Comparison of ENCODE assay signal across 1 cellular context in the genomic region with DNA sequence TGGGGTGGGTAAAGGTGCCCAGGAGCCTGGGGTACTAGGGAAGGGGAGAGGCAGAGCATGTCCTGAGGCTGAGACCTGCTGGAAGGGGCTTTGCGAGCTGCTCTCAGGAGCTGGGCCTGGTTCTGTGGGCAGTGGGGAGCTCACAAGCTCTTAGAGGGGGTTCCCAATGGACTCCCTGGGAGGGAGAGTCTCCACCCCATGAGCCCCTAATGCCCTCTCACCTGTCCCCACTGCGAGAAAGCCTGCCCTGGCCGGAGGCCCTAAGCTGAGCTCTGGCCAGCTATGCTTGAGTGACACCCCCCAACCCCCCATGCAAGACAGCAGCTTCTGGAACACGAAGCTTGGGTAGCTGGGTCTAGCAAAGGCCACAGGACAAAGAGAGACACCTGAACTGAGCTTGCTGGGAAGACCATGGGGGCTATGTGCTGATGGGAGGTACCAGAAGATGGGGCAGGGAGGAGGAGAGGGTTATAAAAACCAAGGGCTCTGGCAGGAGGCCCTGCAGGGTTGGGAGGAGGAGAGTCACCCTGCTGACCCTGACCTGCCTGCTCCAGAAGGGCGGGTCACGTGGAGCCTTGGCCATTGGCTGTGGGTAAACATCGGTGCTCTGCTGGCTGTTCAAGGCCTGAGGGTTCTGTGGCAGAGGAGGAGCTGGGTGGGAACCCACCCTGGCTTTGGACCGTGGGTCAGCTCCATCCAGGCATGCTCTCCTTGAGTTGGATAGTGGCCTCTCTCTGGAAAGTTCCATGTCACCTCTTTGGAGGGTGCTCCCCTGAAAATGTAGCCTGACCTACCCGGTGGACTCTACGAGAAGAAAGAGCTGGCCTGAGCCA.
TF ChIP-seq lines count a peak whose summit lies in the region.

No MANE protein-coding gene starts in this region.

TF ChIP-seq in HepG2, 621 proteins besides CTCF, POLR2A, EP300 and RAD21 (continued from another document and continues in another):
- TF ChIP-seq GABPA (IDR thresholded peaks at IDR 0.05; ENCODE audit: low read depth, low read length) (no peak), GABPA (CRISPR knock-in tag; IDR thresholded peaks at IDR 0.05; ENCODE audit: low read depth) (no peak), ZBTB42 (CRISPR knock-in tag; IDR thresholded peaks at IDR 0.05) (0 out of 2 replicates have a peak, but pooled peaks have one; percentile 82), ZNF878 (CRISPR knock-in tag; IDR thresholded peaks at IDR 0.05) (no peak), TEAD2 (CRISPR knock-in tag; IDR thresholded peaks at IDR 0.05) (no peak), KLF11 (CRISPR knock-in tag; IDR thresholded peaks at IDR 0.05) (no peak), MATR3 (CRISPR knock-in tag; IDR thresholded peaks at IDR 0.05) (no peak), STAT5B (CRISPR knock-in tag; IDR thresholded peaks at IDR 0.05) (no peak), KAT8 (CRISPR knock-in tag; IDR thresholded peaks at IDR 0.05) (peak; percentile 45; the same call in 1 of the 2 replicates), ETV6 (CRISPR knock-in tag; conservative IDR thresholded peaks at IDR 0.05) (no peak), SCMH1 (CRISPR knock-in tag; IDR thresholded peaks at IDR 0.05; ENCODE audit: borderline replicate concordance) (no peak), ZNF292 (CRISPR knock-in tag; IDR thresholded peaks at IDR 0.05; ENCODE audit: borderline replicate concordance, low read depth) (peak; percentile 81; the same call in 1 of the 2 replicates), ZFP36L2 (CRISPR knock-in tag; IDR thresholded peaks at IDR 0.05) (no peak), RFX1 (IDR thresholded peaks at IDR 0.05) (no peak), ZNF547 (CRISPR knock-in tag; IDR thresholded peaks at IDR 0.05) (no peak), YY1 (IDR thresholded peaks at IDR 0.05; ENCODE audit: insufficient read depth, insufficient replicate concordance, low read depth, low read length) (no peak), CHCHD3 (CRISPR knock-in tag; IDR thresholded peaks at IDR 0.05) (no peak), DNMT3B (CRISPR knock-in tag; conservative IDR thresholded peaks at IDR 0.05) (no peak), ZNF7 (CRISPR knock-in tag; IDR thresholded peaks at IDR 0.05) (no peak), HDAC1 (CRISPR knock-in tag; IDR thresholded peaks at IDR 0.05) (peak; percentile 63; the same call in 1 of the 2 replicates), NR3C1 (CRISPR knock-in tag; IDR thresholded peaks at IDR 0.05) (no peak), RBM39 (IDR thresholded peaks at IDR 0.05; ENCODE audit: low read depth, low read length, poor library complexity, severe bottlenecking) (no peak)
- TF ChIP-seq, protein P1, sequence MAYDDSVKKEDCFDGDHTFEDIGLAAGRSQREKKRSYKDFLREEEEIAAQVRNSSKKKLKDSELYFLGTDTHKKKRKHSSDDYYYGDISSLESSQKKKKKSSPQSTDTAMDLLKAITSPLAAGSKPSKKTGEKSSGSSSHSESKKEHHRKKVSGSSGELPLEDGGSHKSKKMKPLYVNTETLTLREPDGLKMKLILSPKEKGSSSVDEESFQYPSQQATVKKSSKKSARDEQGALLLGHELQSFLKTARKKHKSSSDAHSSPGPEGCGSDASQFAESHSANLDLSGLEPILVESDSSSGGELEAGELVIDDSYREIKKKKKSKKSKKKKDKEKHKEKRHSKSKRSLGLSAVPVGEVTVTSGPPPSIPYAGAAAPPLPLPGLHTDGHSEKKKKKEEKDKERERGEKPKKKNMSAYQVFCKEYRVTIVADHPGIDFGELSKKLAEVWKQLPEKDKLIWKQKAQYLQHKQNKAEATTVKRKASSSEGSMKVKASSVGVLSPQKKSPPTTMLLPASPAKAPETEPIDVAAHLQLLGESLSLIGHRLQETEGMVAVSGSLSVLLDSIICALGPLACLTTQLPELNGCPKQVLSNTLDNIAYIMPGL (CRISPR knock-in tag; IDR thresholded peaks at IDR 0.05; ENCODE audit: borderline replicate concordance in 1 of 2, low read depth in 1 of 2): no peak
- TF ChIP-seq, protein P2, sequence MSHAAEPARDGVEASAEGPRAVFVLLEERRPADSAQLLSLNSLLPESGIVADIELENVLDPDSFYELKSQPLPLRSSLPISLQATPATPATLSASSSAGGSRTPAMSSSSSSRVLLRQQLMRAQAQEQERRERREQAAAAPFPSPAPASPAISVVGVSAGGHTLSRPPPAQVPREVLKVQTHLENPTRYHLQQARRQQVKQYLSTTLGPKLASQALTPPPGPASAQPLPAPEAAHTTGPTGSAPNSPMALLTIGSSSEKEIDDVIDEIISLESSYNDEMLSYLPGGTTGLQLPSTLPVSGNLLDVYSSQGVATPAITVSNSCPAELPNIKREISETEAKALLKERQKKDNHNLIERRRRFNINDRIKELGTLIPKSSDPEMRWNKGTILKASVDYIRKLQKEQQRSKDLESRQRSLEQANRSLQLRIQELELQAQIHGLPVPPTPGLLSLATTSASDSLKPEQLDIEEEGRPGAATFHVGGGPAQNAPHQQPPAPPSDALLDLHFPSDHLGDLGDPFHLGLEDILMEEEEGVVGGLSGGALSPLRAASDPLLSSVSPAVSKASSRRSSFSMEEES (CRISPR knock-in tag; IDR thresholded peaks at IDR 0.05): peak; percentile 93
- TF ChIP-seq, protein P3, sequence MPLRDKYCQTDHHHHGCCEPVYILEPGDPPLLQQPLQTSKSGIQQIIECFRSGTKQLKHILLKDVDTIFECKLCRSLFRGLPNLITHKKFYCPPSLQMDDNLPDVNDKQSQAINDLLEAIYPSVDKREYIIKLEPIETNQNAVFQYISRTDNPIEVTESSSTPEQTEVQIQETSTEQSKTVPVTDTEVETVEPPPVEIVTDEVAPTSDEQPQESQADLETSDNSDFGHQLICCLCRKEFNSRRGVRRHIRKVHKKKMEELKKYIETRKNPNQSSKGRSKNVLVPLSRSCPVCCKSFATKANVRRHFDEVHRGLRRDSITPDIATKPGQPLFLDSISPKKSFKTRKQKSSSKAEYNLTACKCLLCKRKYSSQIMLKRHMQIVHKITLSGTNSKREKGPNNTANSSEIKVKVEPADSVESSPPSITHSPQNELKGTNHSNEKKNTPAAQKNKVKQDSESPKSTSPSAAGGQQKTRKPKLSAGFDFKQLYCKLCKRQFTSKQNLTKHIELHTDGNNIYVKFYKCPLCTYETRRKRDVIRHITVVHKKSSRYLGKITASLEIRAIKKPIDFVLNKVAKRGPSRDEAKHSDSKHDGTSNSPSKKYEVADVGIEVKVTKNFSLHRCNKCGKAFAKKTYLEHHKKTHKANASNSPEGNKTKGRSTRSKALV (CRISPR knock-in tag; IDR thresholded peaks at IDR 0.05): no peak
- TF ChIP-seq, protein P4, sequence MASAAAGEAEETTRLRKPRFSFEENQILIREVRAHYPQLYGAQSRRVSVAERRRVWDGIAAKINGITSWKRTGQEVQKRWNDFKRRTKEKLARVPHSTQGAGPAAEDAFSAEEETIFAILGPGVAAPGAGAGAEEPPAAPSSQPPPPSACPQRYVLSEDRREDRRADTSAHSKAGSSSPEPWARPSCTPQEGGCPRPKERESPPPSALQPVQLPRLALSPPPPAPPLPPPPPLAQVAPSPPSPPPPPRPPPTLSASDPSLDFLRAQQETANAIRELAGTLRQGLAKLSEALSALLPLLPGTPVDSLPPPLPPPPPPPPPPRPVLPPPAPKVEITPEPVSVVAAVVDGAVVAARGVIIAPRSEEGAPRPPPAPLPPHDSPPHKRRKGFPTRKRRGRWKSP (CRISPR knock-in tag; IDR thresholded peaks at IDR 0.05): no peak
- TF ChIP-seq, protein P5, sequence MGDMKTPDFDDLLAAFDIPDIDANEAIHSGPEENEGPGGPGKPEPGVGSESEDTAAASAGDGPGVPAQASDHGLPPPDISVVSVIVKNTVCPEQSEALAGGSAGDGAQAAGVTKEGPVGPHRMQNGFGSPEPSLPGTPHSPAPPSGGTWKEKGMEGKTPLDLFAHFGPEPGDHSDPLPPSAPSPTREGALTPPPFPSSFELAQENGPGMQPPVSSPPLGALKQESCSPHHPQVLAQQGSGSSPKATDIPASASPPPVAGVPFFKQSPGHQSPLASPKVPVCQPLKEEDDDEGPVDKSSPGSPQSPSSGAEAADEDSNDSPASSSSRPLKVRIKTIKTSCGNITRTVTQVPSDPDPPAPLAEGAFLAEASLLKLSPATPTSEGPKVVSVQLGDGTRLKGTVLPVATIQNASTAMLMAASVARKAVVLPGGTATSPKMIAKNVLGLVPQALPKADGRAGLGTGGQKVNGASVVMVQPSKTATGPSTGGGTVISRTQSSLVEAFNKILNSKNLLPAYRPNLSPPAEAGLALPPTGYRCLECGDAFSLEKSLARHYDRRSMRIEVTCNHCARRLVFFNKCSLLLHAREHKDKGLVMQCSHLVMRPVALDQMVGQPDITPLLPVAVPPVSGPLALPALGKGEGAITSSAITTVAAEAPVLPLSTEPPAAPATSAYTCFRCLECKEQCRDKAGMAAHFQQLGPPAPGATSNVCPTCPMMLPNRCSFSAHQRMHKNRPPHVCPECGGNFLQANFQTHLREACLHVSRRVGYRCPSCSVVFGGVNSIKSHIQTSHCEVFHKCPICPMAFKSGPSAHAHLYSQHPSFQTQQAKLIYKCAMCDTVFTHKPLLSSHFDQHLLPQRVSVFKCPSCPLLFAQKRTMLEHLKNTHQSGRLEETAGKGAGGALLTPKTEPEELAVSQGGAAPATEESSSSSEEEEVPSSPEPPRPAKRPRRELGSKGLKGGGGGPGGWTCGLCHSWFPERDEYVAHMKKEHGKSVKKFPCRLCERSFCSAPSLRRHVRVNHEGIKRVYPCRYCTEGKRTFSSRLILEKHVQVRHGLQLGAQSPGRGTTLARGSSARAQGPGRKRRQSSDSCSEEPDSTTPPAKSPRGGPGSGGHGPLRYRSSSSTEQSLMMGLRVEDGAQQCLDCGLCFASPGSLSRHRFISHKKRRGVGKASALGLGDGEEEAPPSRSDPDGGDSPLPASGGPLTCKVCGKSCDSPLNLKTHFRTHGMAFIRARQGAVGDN (CRISPR knock-in tag; IDR thresholded peaks at IDR 0.05): peak; percentile 100
- TF ChIP-seq, protein P6, sequence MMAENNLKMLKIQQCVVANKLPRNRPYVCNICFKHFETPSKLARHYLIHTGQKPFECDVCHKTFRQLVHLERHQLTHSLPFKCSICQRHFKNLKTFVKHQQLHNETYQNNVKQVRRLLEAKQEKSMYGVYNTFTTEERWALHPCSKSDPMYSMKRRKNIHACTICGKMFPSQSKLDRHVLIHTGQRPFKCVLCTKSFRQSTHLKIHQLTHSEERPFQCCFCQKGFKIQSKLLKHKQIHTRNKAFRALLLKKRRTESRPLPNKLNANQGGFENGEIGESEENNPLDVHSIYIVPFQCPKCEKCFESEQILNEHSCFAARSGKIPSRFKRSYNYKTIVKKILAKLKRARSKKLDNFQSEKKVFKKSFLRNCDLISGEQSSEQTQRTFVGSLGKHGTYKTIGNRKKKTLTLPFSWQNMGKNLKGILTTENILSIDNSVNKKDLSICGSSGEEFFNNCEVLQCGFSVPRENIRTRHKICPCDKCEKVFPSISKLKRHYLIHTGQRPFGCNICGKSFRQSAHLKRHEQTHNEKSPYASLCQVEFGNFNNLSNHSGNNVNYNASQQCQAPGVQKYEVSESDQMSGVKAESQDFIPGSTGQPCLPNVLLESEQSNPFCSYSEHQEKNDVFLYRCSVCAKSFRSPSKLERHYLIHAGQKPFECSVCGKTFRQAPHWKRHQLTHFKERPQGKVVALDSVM (CRISPR knock-in tag; IDR thresholded peaks at IDR 0.05): no peak
- TF ChIP-seq, protein P7, sequence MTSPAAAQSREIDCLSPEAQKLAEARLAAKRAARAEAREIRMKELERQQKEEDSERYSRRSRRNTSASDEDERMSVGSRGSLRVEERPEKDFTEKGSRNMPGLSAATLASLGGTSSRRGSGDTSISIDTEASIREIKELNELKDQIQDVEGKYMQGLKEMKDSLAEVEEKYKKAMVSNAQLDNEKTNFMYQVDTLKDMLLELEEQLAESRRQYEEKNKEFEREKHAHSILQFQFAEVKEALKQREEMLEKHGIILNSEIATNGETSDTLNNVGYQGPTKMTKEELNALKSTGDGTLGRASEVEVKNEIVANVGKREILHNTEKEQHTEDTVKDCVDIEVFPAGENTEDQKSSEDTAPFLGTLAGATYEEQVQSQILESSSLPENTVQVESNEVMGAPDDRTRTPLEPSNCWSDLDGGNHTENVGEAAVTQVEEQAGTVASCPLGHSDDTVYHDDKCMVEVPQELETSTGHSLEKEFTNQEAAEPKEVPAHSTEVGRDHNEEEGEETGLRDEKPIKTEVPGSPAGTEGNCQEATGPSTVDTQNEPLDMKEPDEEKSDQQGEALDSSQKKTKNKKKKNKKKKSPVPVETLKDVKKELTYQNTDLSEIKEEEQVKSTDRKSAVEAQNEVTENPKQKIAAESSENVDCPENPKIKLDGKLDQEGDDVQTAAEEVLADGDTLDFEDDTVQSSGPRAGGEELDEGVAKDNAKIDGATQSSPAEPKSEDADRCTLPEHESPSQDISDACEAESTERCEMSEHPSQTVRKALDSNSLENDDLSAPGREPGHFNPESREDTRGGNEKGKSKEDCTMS (CRISPR knock-in tag; conservative IDR thresholded peaks at IDR 0.05): no peak
- TF ChIP-seq, protein P8, sequence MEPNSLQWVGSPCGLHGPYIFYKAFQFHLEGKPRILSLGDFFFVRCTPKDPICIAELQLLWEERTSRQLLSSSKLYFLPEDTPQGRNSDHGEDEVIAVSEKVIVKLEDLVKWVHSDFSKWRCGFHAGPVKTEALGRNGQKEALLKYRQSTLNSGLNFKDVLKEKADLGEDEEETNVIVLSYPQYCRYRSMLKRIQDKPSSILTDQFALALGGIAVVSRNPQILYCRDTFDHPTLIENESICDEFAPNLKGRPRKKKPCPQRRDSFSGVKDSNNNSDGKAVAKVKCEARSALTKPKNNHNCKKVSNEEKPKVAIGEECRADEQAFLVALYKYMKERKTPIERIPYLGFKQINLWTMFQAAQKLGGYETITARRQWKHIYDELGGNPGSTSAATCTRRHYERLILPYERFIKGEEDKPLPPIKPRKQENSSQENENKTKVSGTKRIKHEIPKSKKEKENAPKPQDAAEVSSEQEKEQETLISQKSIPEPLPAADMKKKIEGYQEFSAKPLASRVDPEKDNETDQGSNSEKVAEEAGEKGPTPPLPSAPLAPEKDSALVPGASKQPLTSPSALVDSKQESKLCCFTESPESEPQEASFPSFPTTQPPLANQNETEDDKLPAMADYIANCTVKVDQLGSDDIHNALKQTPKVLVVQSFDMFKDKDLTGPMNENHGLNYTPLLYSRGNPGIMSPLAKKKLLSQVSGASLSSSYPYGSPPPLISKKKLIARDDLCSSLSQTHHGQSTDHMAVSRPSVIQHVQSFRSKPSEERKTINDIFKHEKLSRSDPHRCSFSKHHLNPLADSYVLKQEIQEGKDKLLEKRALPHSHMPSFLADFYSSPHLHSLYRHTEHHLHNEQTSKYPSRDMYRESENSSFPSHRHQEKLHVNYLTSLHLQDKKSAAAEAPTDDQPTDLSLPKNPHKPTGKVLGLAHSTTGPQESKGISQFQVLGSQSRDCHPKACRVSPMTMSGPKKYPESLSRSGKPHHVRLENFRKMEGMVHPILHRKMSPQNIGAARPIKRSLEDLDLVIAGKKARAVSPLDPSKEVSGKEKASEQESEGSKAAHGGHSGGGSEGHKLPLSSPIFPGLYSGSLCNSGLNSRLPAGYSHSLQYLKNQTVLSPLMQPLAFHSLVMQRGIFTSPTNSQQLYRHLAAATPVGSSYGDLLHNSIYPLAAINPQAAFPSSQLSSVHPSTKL (CRISPR knock-in tag; IDR thresholded peaks at IDR 0.05): peak; percentile 88
- TF ChIP-seq, protein P9, sequence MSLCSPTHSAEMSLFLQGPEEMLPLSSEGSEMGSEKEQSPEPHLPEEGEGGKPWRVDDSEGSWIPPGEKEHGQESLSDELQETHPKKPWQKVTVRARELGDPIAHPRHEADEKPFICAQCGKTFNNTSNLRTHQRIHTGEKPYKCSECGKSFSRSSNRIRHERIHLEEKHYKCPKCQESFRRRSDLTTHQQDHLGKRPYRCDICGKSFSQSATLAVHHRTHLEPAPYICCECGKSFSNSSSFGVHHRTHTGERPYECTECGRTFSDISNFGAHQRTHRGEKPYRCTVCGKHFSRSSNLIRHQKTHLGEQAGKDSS (CRISPR knock-in tag; IDR thresholded peaks at IDR 0.05; ENCODE audit: borderline replicate concordance, low read depth): no peak
- TF ChIP-seq, protein P10, sequence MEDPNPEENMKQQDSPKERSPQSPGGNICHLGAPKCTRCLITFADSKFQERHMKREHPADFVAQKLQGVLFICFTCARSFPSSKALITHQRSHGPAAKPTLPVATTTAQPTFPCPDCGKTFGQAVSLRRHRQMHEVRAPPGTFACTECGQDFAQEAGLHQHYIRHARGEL (CRISPR knock-in tag; IDR thresholded peaks at IDR 0.05): no peak
